Comparison of ENCODE assay signal across 9 cellular contexts in genomic region chr4:148007303-148007702, GRCh38.
DNase-seq lines count a peak whose midpoint lies in the region; FAIRE-seq and TF ChIP-seq lines count a peak whose summit lies in the region.
"Had no signal": no experiment of that assay in that cellular context is flagged by ENCODE, and none has a peak within 500 bp of the region (broad histone marks: within the 10 kb centered on the region; RNA-seq: fewer than 3 reads in every experiment).

No MANE protein-coding gene starts in this region.

- H3K4me1 Mint-ChIP-seq in neural progenitor cell (peaks cover 10% of the 10 kb centered on the region), glutamatergic neuron (ENCODE audit: low read depth, unreplicated experiment) (peaks cover 4% of the 10 kb centered on the region)

- WGBS in thyroid gland, 2 donors: 78 to 80% methylated on average over 7 of the region's 7 CpGs

- no peaks in the 10 kb centered on the region for H3K9me3 ChIP-seq in MG63
- H3K9me3 ChIP-seq in endothelial cell of umbilical vein (replicated peaks; ENCODE audit: control insufficient read depth, insufficient read depth, low read length): no peaks in the 10 kb centered on the region
- H3K9me3 ChIP-seq in neural progenitor cell (ENCODE audit: low read depth): no peaks in the 10 kb centered on the region
- H3K9me3 ChIP-seq in thyroid gland: no peaks in the 10 kb centered on the region

- H3K9me3 Mint-ChIP-seq in neural progenitor cell: no peaks in the 10 kb centered on the region
- peaks cover 2% of the 10 kb centered on the region for H3K9me3 Mint-ChIP-seq in glutamatergic neuron (ENCODE audit: unreplicated experiment)

- H3K27me3 Mint-ChIP-seq in neural progenitor cell (ENCODE audit: insufficient read depth, low read depth) (peaks cover 2% of the 10 kb centered on the region), glutamatergic neuron (ENCODE audit: unreplicated experiment) (peaks cover 3% of the 10 kb centered on the region)

- no peaks in the 10 kb centered on the region for H3F3A ChIP-seq in neural progenitor cell (ENCODE audit: low read depth)

- H2AFZ ChIP-seq in endothelial cell of umbilical vein (ENCODE audit: low read depth, low read length) (no peak overlapping the region), neural progenitor cell (replicated peaks) (no peak overlapping the region)

- peak overlapping the region; percentile 72 for H3K4me2 ChIP-seq in endothelial cell of umbilical vein (ENCODE audit: insufficient read depth, low read length)
- no peak overlapping the region for H3K4me2 ChIP-seq in neural progenitor cell

- peak overlapping the region; percentile 74 for H3K27ac ChIP-seq in endothelial cell of umbilical vein (ENCODE audit: insufficient read depth, low read depth, low read length)
- no peak overlapping the region for H3K27ac ChIP-seq in neural progenitor cell
- no peak overlapping the region for H3K27ac ChIP-seq in thyroid gland

- H3K4me3 ChIP-seq in MG63 (no peak overlapping the region), endothelial cell of umbilical vein (replicated peaks in 1 of 3; ENCODE audit: insufficient read depth in 1 of 3, low read depth in 1 of 3, low read length in 3 of 3) (no peak overlapping the region), neural progenitor cell (no peak overlapping the region), thyroid gland (replicated peaks in 1 of 3) (no peak overlapping the region)

- no peak for TF ChIP-seq POLR2A in endothelial cell of umbilical vein (IDR thresholded peaks at IDR 0.05; ENCODE audit: low read depth, low read length)
- no peak for TF ChIP-seq POLR2A in thyroid gland (IDR thresholded peaks at IDR 0.05)

- H3K36me3 ChIP-seq in MG63: no peaks in the 10 kb centered on the region
- no peaks in the 10 kb centered on the region for H3K36me3 ChIP-seq in endothelial cell of umbilical vein (ENCODE audit: control insufficient read depth in 2 of 2, extremely low read depth in 1 of 2, insufficient read depth in 2 of 2, low read length in 2 of 2)
- no peaks in the 10 kb centered on the region for H3K36me3 ChIP-seq in neural progenitor cell
- H3K36me3 ChIP-seq in thyroid gland: no peaks in the 10 kb centered on the region

- H3K9ac ChIP-seq in endothelial cell of umbilical vein (replicated peaks; ENCODE audit: extremely low read depth, insufficient read depth, low read length) (peak overlapping the region; percentile 26), neural progenitor cell (no peak overlapping the region)

- dilution Hi-C loops in endothelial cell of umbilical vein (cut with MboI; ENCODE audit: extremely low pct_ligation_motif_present, low sequenced_read_pairs): no loop called here

- intact Hi-C loops in endothelial cell of umbilical vein (cut with micrococcal nuclease) (no loop called here), thyroid gland (cut with DNase I) (no loop called here)

- H3K27me3 ChIP-seq in MG63 (no peaks in the 10 kb centered on the region), endothelial cell of umbilical vein (ENCODE audit: control insufficient read depth in 2 of 2, insufficient read depth in 2 of 2, low read length in 2 of 2) (no peaks in the 10 kb centered on the region), neural progenitor cell (no peaks in the 10 kb centered on the region), thyroid gland (no peaks in the 10 kb centered on the region)

- peak; percentile 95 for FAIRE-seq in endothelial cell of umbilical vein (lab: Jason Lieb, UNC)

- H3K79me2 ChIP-seq in endothelial cell of umbilical vein (ENCODE audit: control insufficient read depth, insufficient read depth, low read length): peaks cover 5% of the 10 kb centered on the region
- H3K79me2 ChIP-seq in neural progenitor cell (ENCODE audit: low read depth): no peaks in the 10 kb centered on the region

- CTCF ChIA-PET in endothelial cell of umbilical vein (lab: Charles Lee): interaction anchor here (1.0 to 2.2 kb wide), 11 partner anchors 10 to 1024 kb away, joined by 3 to 7 read pairs (median 4); no protein-coding TSS in a partner anchor

- H3K27ac Mint-ChIP-seq in neural progenitor cell (peak overlapping the region; percentile 10), glutamatergic neuron (ENCODE audit: unreplicated experiment) (no peak overlapping the region)

- peak; percentile 73 for DNase-seq in CD1c-positive myeloid dendritic cell (ENCODE audit: extremely low spot score)
- DNase-seq in MG63: peak; percentile 66
- DNase-seq in endothelial cell of umbilical vein (ENCODE audit: low read depth, low spot score): peak; percentile 87
- no peak for DNase-seq in neural progenitor cell (ENCODE audit: low spot score)
- DNase-seq in thyroid gland: no peak
- no peak for DNase-seq in NCI-H345 (lab: John Stamatoyannopoulos, UW)
- DNase-seq in RPMI8226: no peak
- no peak for DNase-seq in glutamatergic neuron
- DNase-seq: activated CD4-positive, alpha-beta T cell treated with anti-CD3 and anti-CD28 coated beads for 1 hour had no signal

- H3K4me1 ChIP-seq in endothelial cell of umbilical vein (ENCODE audit: control insufficient read depth, extremely low read depth, insufficient read depth, low read length) (peaks cover 20% of the 10 kb centered on the region), neural progenitor cell (no peaks in the 10 kb centered on the region), thyroid gland (peaks cover 0 to 9% of the 10 kb centered on the region in 2 donors)

- H3K4me3 Mint-ChIP-seq in neural progenitor cell (no peak overlapping the region), glutamatergic neuron (ENCODE audit: unreplicated experiment) (no peak overlapping the region)

- BruUV-seq in endothelial cell of umbilical vein (replicated peaks; lab: Mats Ljungman, UMichigan): no TSS peak

- peaks cover 1% of the 10 kb centered on the region for H3K36me3 Mint-ChIP-seq in neural progenitor cell
- no peaks in the 10 kb centered on the region for H3K36me3 Mint-ChIP-seq in glutamatergic neuron (ENCODE audit: unreplicated experiment)

- H4K20me1 ChIP-seq in endothelial cell of umbilical vein (replicated peaks; ENCODE audit: control insufficient read depth, extremely low read depth, insufficient read depth, low read length) (peaks cover 2% of the 10 kb centered on the region), neural progenitor cell (ENCODE audit: low read depth) (no peaks in the 10 kb centered on the region)

- H3K9me1 ChIP-seq in endothelial cell of umbilical vein (replicated peaks; ENCODE audit: control insufficient read depth, extremely low read depth, insufficient read depth, low read length): no peaks in the 10 kb centered on the region

- POLR2A ChIA-PET in endothelial cell of umbilical vein (lab: Charles Lee): interaction anchor here (1.1 to 1.4 kb wide), 2 partner anchors 10 to 435 kb away, joined by 3 to 9 read pairs; partner anchors contain the start of gene NR3C2

- no peak for TF ChIP-seq CTCF in endothelial cell of umbilical vein (IDR thresholded peaks at IDR 0.05; ENCODE audit: extremely low read depth in 1 of 2, insufficient read depth in 1 of 2, low read depth in 1 of 2, low read length in 2 of 2)
- TF ChIP-seq CTCF in neural progenitor cell (IDR thresholded peaks at IDR 0.05): no peak
- no peak for TF ChIP-seq CTCF in thyroid gland (IDR thresholded peaks at IDR 0.05)
- no peak for TF ChIP-seq CTCF in glutamatergic neuron (IDR thresholded peaks at IDR 0.05; ENCODE audit: partially characterized antibody, unreplicated experiment)

TF ChIP-seq in endothelial cell of umbilical vein, 7 proteins besides CTCF, POLR2A, EP300 and RAD21:
- TF ChIP-seq MAX (IDR thresholded peaks at IDR 0.05; ENCODE audit: insufficient read depth, insufficient read length) (peak; percentile 4), EZH2 (IDR thresholded peaks at IDR 0.05; ENCODE audit: borderline replicate concordance, low read depth, low read length, severe bottlenecking) (no peak), MYC (IDR thresholded peaks at IDR 0.05; ENCODE audit: low read depth, low read length) (peak; percentile 44), GATA2 (IDR thresholded peaks at IDR 0.05; ENCODE audit: insufficient read depth, insufficient read length, low read depth, low read length) (peak; percentile 21), POLR2AphosphoS5 (IDR thresholded peaks at IDR 0.05; ENCODE audit: insufficient read depth, low read depth, low read length) (peak; percentile 51), JUN (IDR thresholded peaks at IDR 0.05; ENCODE audit: borderline replicate concordance, insufficient read depth, insufficient read length, low read depth) (peak; percentile 91), FOS (IDR thresholded peaks at IDR 0.05; ENCODE audit: borderline replicate concordance, insufficient read depth, low read length) (peak; percentile 96)

Comparison
In these comparisons a context has a peak if more than half of its experiments do, and no peak if none do; other contexts are left out.
1. DNase-seq: peak in CD1c-positive myeloid dendritic cell (single experiment), MG63 (single experiment) and endothelial cell of umbilical vein (single experiment); none in neural progenitor cell (single experiment), thyroid gland (0 of 2), NCI-H345 (single experiment), RPMI8226 (single experiment) and glutamatergic neuron (single experiment).